In genomic region chr17:72021417-72022041, GRCh38 we compare ENCODE assay signal across 26 cellular contexts.
DNase-seq lines count a peak whose midpoint lies in the region; ATAC-seq and TF ChIP-seq lines count a peak whose summit lies in the region.
"Had no signal": no experiment of that assay in that cellular context is flagged by ENCODE, and none has a peak within 500 bp of the region (broad histone marks: within the 10 kb centered on the region; RNA-seq: fewer than 3 reads in every experiment).

No MANE protein-coding gene starts in this region.

- no peaks in the 10 kb centered on the region for H3K36me3 ChIP-seq in SK-N-SH (replicated peaks in 1 of 2; ENCODE audit: control insufficient read depth in 1 of 2, insufficient read depth in 2 of 2, low read length in 1 of 2)
- H3K36me3 ChIP-seq in thyroid gland = no peaks in the 10 kb centered on the region
- H3K36me3 ChIP-seq: esophagus squamous epithelium, left ventricle myocardium inferior, prostate gland had no signal

- WGBS in SK-N-SH (ENCODE audit: low lambda C conversion rate) = 70% methylated on average over 3 of the region's 3 CpGs
- WGBS in thyroid gland, 2 donors = 82 to 87% methylated on average over 3 of the region's 3 CpGs
- WGBS in lower leg skin, 2 donors = 88 to 91% methylated on average over 3 of the region's 3 CpGs

- H3K27ac ChIP-seq in SK-N-SH (ENCODE audit: low read depth in 2 of 2, low read length in 1 of 2) = no peak overlapping the region
- H3K27ac ChIP-seq in thyroid gland = peak overlapping the region in 2 of 3 donors; percentile 76 to 86
- H3K27ac ChIP-seq: 22Rv1, esophagus squamous epithelium, left ventricle myocardium inferior, prostate gland, SK-N-MC, skin epidermis had no signal

- H3K36me3 Mint-ChIP-seq in activated CD4-positive, alpha-beta memory T cell treated with anti-CD3 and anti-CD28 coated beads, Interleukin-2, amount 10 ng/mL, durations not matched to agents 7 days and 5 days (ENCODE audit: low read depth) = no peaks in the 10 kb centered on the region
- H3K36me3 Mint-ChIP-seq: activated naive CD4-positive, alpha-beta T cell treated with anti-CD3 and anti-CD28 coated beads, Interleukin-2, amount 50 U/mL, for 72 hours had no signal

- TF ChIP-seq EP300 in SK-N-SH (IDR thresholded peaks at IDR 0.05; ENCODE audit: borderline replicate concordance in 1 of 2, low read depth in 1 of 2, low read length in 1 of 2) = no peak; a peak in 1 of 4 replicates

- TF ChIP-seq RAD21 in SK-N-SH (IDR thresholded peaks at IDR 0.05; ENCODE audit: low read length) = no peak

- H3K79me2 ChIP-seq in SK-N-SH (ENCODE audit: insufficient read depth) = no peaks in the 10 kb centered on the region

- no peaks in the 10 kb centered on the region for H3K4me1 Mint-ChIP-seq in activated CD4-positive, alpha-beta memory T cell treated with anti-CD3 and anti-CD28 coated beads, Interleukin-2, amount 10 ng/mL, durations not matched to agents 7 days and 5 days

- no peaks in the 10 kb centered on the region for H3K27me3 Mint-ChIP-seq in activated CD4-positive, alpha-beta memory T cell treated with anti-CD3 and anti-CD28 coated beads, Interleukin-2, amount 10 ng/mL, durations not matched to agents 7 days and 5 days

- no peaks in the 10 kb centered on the region for H3F3A ChIP-seq in SK-N-SH (replicated peaks; ENCODE audit: insufficient read depth)

- CTCF ChIA-PET in SK-N-SH (lab: Yijun Ruan, JAX) = no interaction called here
- CTCF ChIA-PET in activated CD4-positive, alpha-beta memory T cell treated with anti-CD3 and anti-CD28 coated beads, Interleukin-2, amount 10 ng/mL, durations not matched to agents 7 days and 5 days (lab: Charles Lee) = no interaction called here

- H3K9ac ChIP-seq in SK-N-SH = no peak overlapping the region

- no peak overlapping the region for H3K4me3 ChIP-seq in SK-N-SH (ENCODE audit: low read depth in 2 of 2, low read length in 1 of 2)
- H3K4me3 ChIP-seq in thyroid gland (replicated peaks in 1 of 3) = no peak overlapping the region
- H3K4me3 ChIP-seq in lower leg skin (ENCODE audit: low read depth, poor library complexity, severe bottlenecking) = no peak overlapping the region
- H3K4me3 ChIP-seq: esophagus squamous epithelium, left ventricle myocardium inferior, prostate gland, SK-N-MC, skin epidermis had no signal

- H3K9me3 ChIP-seq in SK-N-SH = no peaks in the 10 kb centered on the region
- no peaks in the 10 kb centered on the region for H3K9me3 ChIP-seq in thyroid gland
- H3K9me3 ChIP-seq: esophagus squamous epithelium, left ventricle myocardium inferior, prostate gland had no signal

- no peaks in the 10 kb centered on the region for H4K20me1 ChIP-seq in SK-N-SH (ENCODE audit: insufficient read depth)

- H3K9me2 ChIP-seq in SK-N-SH = no peaks in the 10 kb centered on the region

- H3K4me1 ChIP-seq in SK-N-SH (ENCODE audit: control insufficient read depth in 1 of 2, insufficient read depth in 2 of 2, low read depth in 1 of 2, low read length in 1 of 2) (peaks cover 0 to 6% of the 10 kb centered on the region in 2 experiments; a peak in 1 of 4 replicates), thyroid gland (peaks cover 8 to 16% of the 10 kb centered on the region in 2 donors)
- H3K4me1 ChIP-seq: esophagus squamous epithelium, left ventricle myocardium inferior, prostate gland had no signal

- POLR2A ChIA-PET in SK-N-SH (lab: Yijun Ruan, JAX) = no interaction called here
- POLR2A ChIA-PET in activated CD4-positive, alpha-beta memory T cell treated with anti-CD3 and anti-CD28 coated beads, Interleukin-2, amount 10 ng/mL, durations not matched to agents 7 days and 5 days (lab: Charles Lee) = no interaction called here

- no peak overlapping the region for H2AFZ ChIP-seq in SK-N-SH (ENCODE audit: low read depth)

- H3K27me3 ChIP-seq in SK-N-SH (ENCODE audit: insufficient read depth) (no peaks in the 10 kb centered on the region), thyroid gland (no peaks in the 10 kb centered on the region)

- no peak for TF ChIP-seq POLR2A in thyroid gland (IDR thresholded peaks at IDR 0.05)
- TF ChIP-seq POLR2A in lower leg skin (IDR thresholded peaks at IDR 0.05) = no peak

- H3K27ac Mint-ChIP-seq in activated CD4-positive, alpha-beta memory T cell treated with anti-CD3 and anti-CD28 coated beads, Interleukin-2, amount 10 ng/mL, durations not matched to agents 7 days and 5 days = no peak overlapping the region
- H3K27ac Mint-ChIP-seq: activated naive CD4-positive, alpha-beta T cell treated with anti-CD3 and anti-CD28 coated beads, Interleukin-2, amount 50 U/mL, for 72 hours; activated T-helper 1 cell treated with anti-CD3 and anti-CD28 coated beads, Interleukin-12 subunit alpha, Interleukin-12 subunit beta, Interleukin-2, Interleukin-4 antibody, amounts not matched to agents 30 ng/mL and 10 ng/mL and 1 ng/mL, durations not matched to agents 14 hours and 24 hours and 36 hours; B cell had no signal

- no peak overlapping the region for H3K4me2 ChIP-seq in SK-N-SH

- DNase-seq in SK-N-SH (no peak), thyroid gland (no peak), lower leg skin (ENCODE audit: low spot score in 2 of 2) (no peak), T-helper 9 cell (no peak)
- DNase-seq in activated CD4-positive, alpha-beta memory T cell treated with anti-CD3 and anti-CD28 coated beads, Interleukin-2, amount 10 ng/mL, durations not matched to agents 7 days and 5 days = no peak
- DNase-seq: activated CD8-positive, alpha-beta memory T cell treated with anti-CD3 and anti-CD28 coated beads for 24 hours; effector memory CD4-positive, alpha-beta T cell; esophagus squamous epithelium; left ventricle myocardium inferior; NCI-H2029 treated with DMSO at 0.1 percent for 48 hours; NCI-H446 treated with DMSO at 0.1 percent for 48 hours; stimulated activated CD4-positive, alpha-beta T cell treated with anti-CD3 and anti-CD28 coated beads, Interleukin-4, amount 100 ng/mL, for 4 hours; T1000 had no signal

- intact Hi-C loops in thyroid gland (cut with DNase I) = no loop called here
- intact Hi-C loops in lower leg skin (cut with DNase I; ENCODE audit: low total_unique reads) = no loop called here

- ATAC-seq in SK-N-SH treated with all-trans-retinoic acid at 6 μM for 48 hours = no peak
- peak; percentile 52 for ATAC-seq in GM21529 (IDR thresholded peaks at IDR 0.05; ENCODE audit: unreplicated experiment)
- peak; percentile 57 for ATAC-seq in HG03175 (IDR thresholded peaks at IDR 0.05; ENCODE audit: unreplicated experiment)
- ATAC-seq: activated CD4-positive, CD25-positive, alpha-beta regulatory T cell treated with anti-CD3 and anti-CD28 coated beads, Interleukin-2, amount 50 U/mL, for 24 hours; activated naive CD4-positive, alpha-beta T cell treated with anti-CD3 and anti-CD28 coated beads, Interleukin-2, amount 50 U/mL, for 72 hours; HCT116 had no signal

- no peak for TF ChIP-seq CTCF in SK-N-SH (IDR thresholded peaks at IDR 0.05)
- TF ChIP-seq CTCF in thyroid gland (IDR thresholded peaks at IDR 0.05) = no peak
- no peak for TF ChIP-seq CTCF in lower leg skin (IDR thresholded peaks at IDR 0.05)

- no peaks in the 10 kb centered on the region for H3K9me3 Mint-ChIP-seq in activated CD4-positive, alpha-beta memory T cell treated with anti-CD3 and anti-CD28 coated beads, Interleukin-2, amount 10 ng/mL, durations not matched to agents 7 days and 5 days
- H3K9me3 Mint-ChIP-seq: neural crest cell had no signal

- no peak overlapping the region for H3K4me3 Mint-ChIP-seq in activated CD4-positive, alpha-beta memory T cell treated with anti-CD3 and anti-CD28 coated beads, Interleukin-2, amount 10 ng/mL, durations not matched to agents 7 days and 5 days
- H3K4me3 Mint-ChIP-seq: activated T-helper 1 cell treated with anti-CD3 and anti-CD28 coated beads, Interleukin-12 subunit alpha, Interleukin-12 subunit beta, Interleukin-2, Interleukin-4 antibody, amounts not matched to agents 30 ng/mL and 10 ng/mL and 1 ng/mL, durations not matched to agents 14 hours and 24 hours and 36 hours; B cell; neural crest cell had no signal

TF ChIP-seq in SK-N-SH, 30 proteins besides CTCF, POLR2A, EP300 and RAD21 (continues in another document):
- TF ChIP-seq IRF3 (IDR thresholded peaks at IDR 0.05; ENCODE audit: low read depth, low read length) (no peak), YY1 (IDR thresholded peaks at IDR 0.05; ENCODE audit: low read depth) (no peak), GATA2 (CRISPR knock-in tag; IDR thresholded peaks at IDR 0.05) (peak; percentile 72)

TF ChIP-seq in SK-N-SH treated with all-trans-retinoic acid at 6 μM for 48 hours, 23 proteins besides CTCF, POLR2A, EP300 and RAD21 (continues in another document):
- TF ChIP-seq ISL1 (CRISPR knock-in tag; IDR thresholded peaks at IDR 0.05) (no peak), PATZ1 (CRISPR knock-in tag; IDR thresholded peaks at IDR 0.05; ENCODE audit: borderline replicate concordance) (no peak), ESRRG (CRISPR knock-in tag; IDR thresholded peaks at IDR 0.05) (no peak), TCF4 (CRISPR knock-in tag; IDR thresholded peaks at IDR 0.05; ENCODE audit: borderline replicate concordance) (no peak), ZFP30 (CRISPR knock-in tag; IDR thresholded peaks at IDR 0.05) (no peak)

Comparison
In these comparisons a context has a peak if more than half of its experiments do, and no peak if none do; other contexts are left out.
1. H3K27ac ChIP-seq: peak in thyroid gland (2 of 3); none in SK-N-SH (0 of 2).